Comparison of ENCODE assay signal across 20 cellular contexts in the genomic region with DNA sequence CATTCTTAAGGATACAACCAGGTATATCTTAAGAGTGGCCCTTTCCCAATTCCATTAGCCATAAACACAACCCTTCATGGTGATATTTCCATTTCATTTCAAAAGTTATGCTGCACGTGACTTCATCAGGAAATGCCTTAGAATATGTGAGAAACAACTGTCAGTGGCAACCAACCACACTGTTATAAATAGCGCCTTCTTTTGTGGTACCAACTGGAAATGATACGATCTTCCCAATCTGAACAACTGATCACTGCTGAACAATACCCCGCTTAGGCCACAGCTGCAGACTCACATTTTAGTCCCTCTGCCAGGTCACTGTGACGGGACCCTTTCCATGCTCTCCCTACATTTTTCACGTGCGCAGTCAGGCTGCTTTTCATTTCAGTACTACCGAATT.
A peak's percentile ranks its signal among the peaks of the same experiment; 100 is the strongest.
DNase-seq lines count a peak whose midpoint lies in the region; ATAC-seq and TF ChIP-seq lines count a peak whose summit lies in the region.
"Had no signal": no experiment of that assay in that cellular context is flagged by ENCODE, and none has a peak within 500 bp of the region (broad histone marks: within the 10 kb centered on the region; RNA-seq: fewer than 3 reads in every experiment).

No MANE protein-coding gene starts in this region.

- peaks cover 12% of the 10 kb centered on the region for H3K4me1 Mint-ChIP-seq in T-helper 2 cell treated with Interferon-gamma antibody and Interleukin-4, amounts not matched to agents 5 μg/mL and 100 μg/mL, for 36 hours (ENCODE audit: low read depth)
- peaks cover 0 to 12% (median 4%) of the 10 kb centered on the region in 7 donors for H3K4me1 Mint-ChIP-seq in naive thymus-derived CD4-positive, alpha-beta T cell
- H3K4me1 Mint-ChIP-seq in nephron progenitor cell = peaks cover 19% of the 10 kb centered on the region

- no peak overlapping the region for H3K9ac ChIP-seq in BLaER1
- H3K9ac ChIP-seq: KMS-11 had no signal

- no peak for TF ChIP-seq CTCF in nephron progenitor cell (IDR thresholded peaks at IDR 0.05)

- POLR2A ChIA-PET in naive thymus-derived CD4-positive, alpha-beta T cell (lab: Charles Lee) = no interaction called here

- H3K4me3 ChIP-seq in BLaER1 = 0 out of 2 replicates have a peak overlapping the region, but pooled peaks have one; percentile 16
- no peak overlapping the region for H3K4me3 ChIP-seq in Jurkat, Clone E6-1 (ENCODE audit: low read length)
- H3K4me3 ChIP-seq in naive thymus-derived CD4-positive, alpha-beta T cell (ENCODE audit: low read length) = no peak overlapping the region
- H3K4me3 ChIP-seq: HAP-1, SJSA1 had no signal

- H3K9me3 Mint-ChIP-seq in T-helper 2 cell treated with Interferon-gamma antibody and Interleukin-4, amounts not matched to agents 5 μg/mL and 100 μg/mL, for 36 hours = peaks cover 12% of the 10 kb centered on the region
- peaks cover 0 to 8% (median 0%) of the 10 kb centered on the region in 11 donors for H3K9me3 Mint-ChIP-seq in naive thymus-derived CD4-positive, alpha-beta T cell
- H3K9me3 Mint-ChIP-seq in nephron progenitor cell = peaks cover 8% of the 10 kb centered on the region
- H3K9me3 Mint-ChIP-seq: CD4-positive, alpha-beta T cell had no signal

- H3K36me3 ChIP-seq in BLaER1 = peaks cover 6% of the 10 kb centered on the region; the same call in 1 of the 2 replicates
- no peaks in the 10 kb centered on the region for H3K36me3 ChIP-seq in naive thymus-derived CD4-positive, alpha-beta T cell (ENCODE audit: control insufficient read depth in 2 of 3, insufficient read depth in 3 of 3, low read length in 3 of 3)
- H3K36me3 ChIP-seq: HAP-1, SJSA1 had no signal

- peak; percentile 68 for DNase-seq in Jurkat, Clone E6-1 (ENCODE audit: low read depth, low spot score)
- DNase-seq in T-helper 2 cell treated with Interferon-gamma antibody and Interleukin-4, amounts not matched to agents 5 μg/mL and 100 μg/mL, for 36 hours (ENCODE audit: low spot score) = no peak
- DNase-seq in naive thymus-derived CD4-positive, alpha-beta T cell = no peak
- DNase-seq in nephron progenitor cell (no peak), NCI-H146 (lab: John Stamatoyannopoulos, UW) (no peak)
- no peak for DNase-seq in activated naive CD4-positive, alpha-beta T cell treated with Interleukin-2 at 50 U/mL for 16 hours
- no peak for DNase-seq in activated effector memory CD4-positive, alpha-beta T cell treated with Interleukin-2 at 50 U/mL for 16 hours
- DNase-seq: CD4-positive, alpha-beta T cell; GOT3; HFFc6; IMR-90; NCI-H1694; NCI-H2029 treated with DMSO at 0.1 percent for 48 hours; NCI-H526 treated with DMSO at 0.1 percent for 48 hours; Right ventricle myocardium superior; RPMI8226 had no signal

- H4K20me1 ChIP-seq in BLaER1 = no peaks in the 10 kb centered on the region

- peak; percentile 63 for ATAC-seq in naive thymus-derived CD4-positive, alpha-beta T cell

- peaks cover 4% of the 10 kb centered on the region for H3K27me3 Mint-ChIP-seq in T-helper 2 cell treated with Interferon-gamma antibody and Interleukin-4, amounts not matched to agents 5 μg/mL and 100 μg/mL, for 36 hours (ENCODE audit: low read depth)
- peaks cover 0 to 27% (median 3%) of the 10 kb centered on the region in 5 donors for H3K27me3 Mint-ChIP-seq in naive thymus-derived CD4-positive, alpha-beta T cell
- H3K27me3 Mint-ChIP-seq in nephron progenitor cell (ENCODE audit: low read depth, poor library complexity) = peaks cover 23% of the 10 kb centered on the region

- H3K4me1 ChIP-seq in BLaER1 = peaks cover 17% of the 10 kb centered on the region
- no peaks in the 10 kb centered on the region for H3K4me1 ChIP-seq in naive thymus-derived CD4-positive, alpha-beta T cell (ENCODE audit: control insufficient read depth in 2 of 2, insufficient read depth in 2 of 2, low read length in 2 of 2)
- H3K4me1 ChIP-seq: HAP-1, SJSA1 had no signal

- no peaks in the 10 kb centered on the region for H3K27me3 ChIP-seq in BLaER1
- no peaks in the 10 kb centered on the region for H3K27me3 ChIP-seq in naive thymus-derived CD4-positive, alpha-beta T cell (ENCODE audit: control insufficient read depth in 2 of 2, insufficient read depth in 2 of 2, low read length in 2 of 2)
- H3K27me3 ChIP-seq: SJSA1 had no signal

- no peaks in the 10 kb centered on the region for H3K36me3 Mint-ChIP-seq in T-helper 2 cell treated with Interferon-gamma antibody and Interleukin-4, amounts not matched to agents 5 μg/mL and 100 μg/mL, for 36 hours (ENCODE audit: low read depth)
- peaks cover 0 to 8% (median 0%) of the 10 kb centered on the region in 5 donors for H3K36me3 Mint-ChIP-seq in naive thymus-derived CD4-positive, alpha-beta T cell
- H3K36me3 Mint-ChIP-seq in nephron progenitor cell (ENCODE audit: low read depth) = no peaks in the 10 kb centered on the region

- intact Hi-C loops in naive thymus-derived CD4-positive, alpha-beta T cell (cut with micrococcal nuclease) = no loop called here

- peak overlapping the region; percentile 55 for H3K4me2 ChIP-seq in BLaER1
- H3K4me2 ChIP-seq: KMS-11 had no signal

- CTCF ChIA-PET in naive thymus-derived CD4-positive, alpha-beta T cell (lab: Charles Lee) = no interaction called here

- peak overlapping the region; percentile 8 for H3K27ac Mint-ChIP-seq in T-helper 2 cell treated with Interferon-gamma antibody and Interleukin-4, amounts not matched to agents 5 μg/mL and 100 μg/mL, for 36 hours
- H3K27ac Mint-ChIP-seq in naive thymus-derived CD4-positive, alpha-beta T cell = no peak overlapping the region
- no peak overlapping the region for H3K27ac Mint-ChIP-seq in nephron progenitor cell
- H3K27ac Mint-ChIP-seq: CD4-positive, alpha-beta T cell; HFFc6 had no signal

- peak overlapping the region; percentile 13 for H3K4me3 Mint-ChIP-seq in T-helper 2 cell treated with Interferon-gamma antibody and Interleukin-4, amounts not matched to agents 5 μg/mL and 100 μg/mL, for 36 hours
- no peak overlapping the region for H3K4me3 Mint-ChIP-seq in naive thymus-derived CD4-positive, alpha-beta T cell
- no peak overlapping the region for H3K4me3 Mint-ChIP-seq in nephron progenitor cell
- H3K4me3 Mint-ChIP-seq: CD4-positive, alpha-beta T cell; HFFc6 had no signal

- peaks cover 21% of the 10 kb centered on the region for H3K9me3 ChIP-seq in BLaER1
- no peaks in the 10 kb centered on the region for H3K9me3 ChIP-seq in naive thymus-derived CD4-positive, alpha-beta T cell (ENCODE audit: control insufficient read depth in 2 of 3, low read length in 3 of 3)
- H3K9me3 ChIP-seq: HAP-1, SJSA1 had no signal

- H3K27ac ChIP-seq in BLaER1 = peak overlapping the region; percentile 53; the same call in 1 of the 2 replicates
- H3K27ac ChIP-seq in naive thymus-derived CD4-positive, alpha-beta T cell (ENCODE audit: low read depth, low read length) = no peak overlapping the region
- H3K27ac ChIP-seq: KMS-11, SJSA1 had no signal
